In the genomic region with DNA sequence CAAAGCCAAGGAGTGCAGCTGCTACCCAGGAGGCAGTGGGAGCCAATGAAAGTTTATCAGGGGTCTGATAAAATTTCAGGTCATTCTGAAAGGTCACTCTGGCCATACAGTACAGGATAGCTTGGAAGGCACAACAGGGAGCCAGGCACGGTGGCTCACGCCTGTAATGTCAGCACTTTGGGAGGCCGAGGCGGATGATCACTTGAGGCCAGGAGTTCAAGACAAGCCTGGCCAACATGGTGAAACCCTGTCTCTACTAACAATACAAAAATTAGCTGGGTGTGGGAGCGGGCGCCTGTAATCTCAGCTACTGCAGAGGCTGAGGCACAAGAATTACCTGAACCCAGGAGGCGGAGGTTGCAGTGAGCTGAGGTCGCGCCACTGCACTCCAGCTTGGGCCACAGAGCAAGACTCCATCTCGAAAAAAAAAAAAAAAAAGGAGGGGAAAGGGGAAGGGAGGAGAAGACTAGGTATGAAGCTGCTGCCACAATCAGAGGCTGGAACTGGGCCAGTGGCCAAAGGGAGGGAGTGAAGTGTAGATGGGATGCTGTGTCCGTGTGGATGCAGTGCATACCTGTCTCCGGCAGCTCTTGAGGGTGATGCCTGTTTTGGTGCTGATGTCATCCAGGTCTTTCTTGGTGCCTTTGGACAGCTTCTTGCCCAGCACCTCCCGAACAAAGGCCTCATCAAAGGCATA, we compare ENCODE assay signal across 9 cellular contexts. TPM values are rescaled to one million over a fixed set of nuclear protein-coding genes. Genes with fewer than 3 reads are reported as not detected.
A peak's percentile ranks its signal among the peaks of the same experiment; 100 is the strongest.
DNase-seq lines count a peak whose midpoint lies in the region; ATAC-seq and TF ChIP-seq lines count a peak whose summit lies in the region.
"Had no signal": no experiment of that assay in that cellular context is flagged by ENCODE, and none has a peak within 500 bp of the region (broad histone marks: within the 10 kb centered on the region; RNA-seq: fewer than 3 reads in every experiment).

No MANE protein-coding gene starts in this region.

- peaks cover 31% of the 10 kb centered on the region for H4K20me1 ChIP-seq in BLaER1

- peaks cover 47% of the 10 kb centered on the region for H3K36me3 ChIP-seq in BLaER1
- H3K36me3 ChIP-seq in colonic mucosa, result peaks cover 7% of the 10 kb centered on the region
- H3K36me3 ChIP-seq in naive thymus-derived CD4-positive, alpha-beta T cell (ENCODE audit: control insufficient read depth in 2 of 3, insufficient read depth in 3 of 3, low read length in 3 of 3), result peaks cover 0 to 23% (median 0%) of the 10 kb centered on the region in 3 experiments

- TF ChIP-seq CTCF in LNCaP clone FGC (IDR thresholded peaks at IDR 0.05; ENCODE audit: control insufficient read depth, extremely low read depth, insufficient read depth) (no peak), colonic mucosa (IDR thresholded peaks at IDR 0.05) (no peak), foreskin keratinocyte (conservative IDR thresholded peaks at IDR 0.05) (no peak)

- no peak for ATAC-seq in naive thymus-derived CD4-positive, alpha-beta T cell
- ATAC-seq in HG03175 (IDR thresholded peaks at IDR 0.05; ENCODE audit: unreplicated experiment) (no peak), foreskin keratinocyte (no peak)

- H3K36me3 Mint-ChIP-seq in naive thymus-derived CD4-positive, alpha-beta T cell, result peaks cover 0 to 11% (median 3%) of the 10 kb centered on the region in 5 donors

- CTCF ChIA-PET in naive thymus-derived CD4-positive, alpha-beta T cell (lab: Charles Lee), result interaction anchor here (0.6 to 9.0 kb wide), 17 partner anchors 8 to 176 kb away, joined by 3 to 159 read pairs (median 5); a partner anchor contains a TSS

- peak overlapping the region; percentile 82; the same call in 1 of the 2 replicates for H3K27ac ChIP-seq in BLaER1
- peak overlapping the region; percentile 93 for H3K27ac ChIP-seq in colonic mucosa
- H3K27ac ChIP-seq in naive thymus-derived CD4-positive, alpha-beta T cell (ENCODE audit: low read depth, low read length), result peak overlapping the region; percentile 92
- no peak overlapping the region for H3K27ac ChIP-seq in foreskin keratinocyte

- no peak for DNase-seq in LNCaP clone FGC (ENCODE audit: low read depth)
- DNase-seq in colonic mucosa, result no peak
- peak in 1 of 9 donors; percentile 8 for DNase-seq in naive thymus-derived CD4-positive, alpha-beta T cell
- DNase-seq in foreskin keratinocyte, result no peak
- DNase-seq in glomerular visceral epithelial cell (ENCODE audit: extremely low spot score), result no peak
- DNase-seq in cerebellum (ENCODE audit: low spot score), result no peak

- H3K27ac Mint-ChIP-seq in naive thymus-derived CD4-positive, alpha-beta T cell, result peak overlapping the region; percentile 93 to 99 (median 97)

- H3K9ac ChIP-seq in BLaER1 (peak overlapping the region; percentile 99), colonic mucosa (ENCODE audit: low read depth in 2 of 2, low read length in 2 of 2) (peak overlapping the region; percentile 75 to 91)

- peak overlapping the region; percentile 98 for H3K4me2 ChIP-seq in BLaER1

- H3K27me3 Mint-ChIP-seq in naive thymus-derived CD4-positive, alpha-beta T cell, result no peaks in the 10 kb centered on the region

- H3K4me1 ChIP-seq in BLaER1 (peaks cover 65% of the 10 kb centered on the region), colonic mucosa (peaks cover 5% of the 10 kb centered on the region), foreskin keratinocyte (no peaks in the 10 kb centered on the region)
- H3K4me1 ChIP-seq in naive thymus-derived CD4-positive, alpha-beta T cell (ENCODE audit: control insufficient read depth in 2 of 2, insufficient read depth in 2 of 2, low read length in 2 of 2), result peaks cover 25 to 35% of the 10 kb centered on the region in 2 donors

- H3K27me3 ChIP-seq in BLaER1, result no peaks in the 10 kb centered on the region
- H3K27me3 ChIP-seq in colonic mucosa, result no peaks in the 10 kb centered on the region
- no peaks in the 10 kb centered on the region for H3K27me3 ChIP-seq in naive thymus-derived CD4-positive, alpha-beta T cell (ENCODE audit: control insufficient read depth in 2 of 2, insufficient read depth in 2 of 2, low read length in 2 of 2)
- H3K27me3 ChIP-seq in foreskin keratinocyte, result no peaks in the 10 kb centered on the region

- peaks cover 0 to 3% (median 0%) of the 10 kb centered on the region in 11 donors for H3K9me3 Mint-ChIP-seq in naive thymus-derived CD4-positive, alpha-beta T cell

- intact Hi-C loops in colonic mucosa (cut with DNase I), result loop anchor here (5.0 kb wide), 1 partner anchor 100 kb away; no protein-coding TSS in a partner anchor
- intact Hi-C loops in naive thymus-derived CD4-positive, alpha-beta T cell (cut with micrococcal nuclease), result no loop called here

- POLR2A ChIA-PET in naive thymus-derived CD4-positive, alpha-beta T cell (lab: Charles Lee), result interaction anchor here (0.7 to 12.3 kb wide), 15 partner anchors 7 to 389 kb away, joined by 3 to 316 read pairs (median 11); a partner anchor contains a TSS

- peaks cover 39 to 59% (median 45%) of the 10 kb centered on the region in 7 donors for H3K4me1 Mint-ChIP-seq in naive thymus-derived CD4-positive, alpha-beta T cell

- peak overlapping the region; percentile 88 to 97 (median 93) for H3K4me3 Mint-ChIP-seq in naive thymus-derived CD4-positive, alpha-beta T cell

- H3K9me3 ChIP-seq in BLaER1 (no peaks in the 10 kb centered on the region), colonic mucosa (no peaks in the 10 kb centered on the region)
- no peaks in the 10 kb centered on the region for H3K9me3 ChIP-seq in naive thymus-derived CD4-positive, alpha-beta T cell (ENCODE audit: control insufficient read depth in 2 of 3, low read length in 3 of 3)

- peak overlapping the region; percentile 97 for H3K4me3 ChIP-seq in BLaER1
- peak overlapping the region; percentile 83 for H3K4me3 ChIP-seq in LNCaP clone FGC (ENCODE audit: low read depth, low read length)
- H3K4me3 ChIP-seq in colonic mucosa, result peak overlapping the region; percentile 76
- no peak overlapping the region for H3K4me3 ChIP-seq in naive thymus-derived CD4-positive, alpha-beta T cell (ENCODE audit: low read length)

RNA-seq across cellular contexts. Expression of a gene that starts 1.1 kb away (rescaled TPM):
- total RNA-seq in colonic mucosa (10 to 100 TPM; 41.9 to 53.5 TPM), foreskin keratinocyte (105 and 113 TPM in 2 replicates), cerebellum (73.7 TPM)
- total RNA-seq in naive thymus-derived CD4-positive, alpha-beta T cell, result 10 to 100 TPM; 25.9 to 72.1 (median 43.4) TPM
- 10 to 100 TPM; 60.0 to 78.3 TPM for polyA plus RNA-seq in naive thymus-derived CD4-positive, alpha-beta T cell
- polyA plus RNA-seq in foreskin keratinocyte, result 120 and 124 TPM in 2 replicates

RNA-seq across cellular contexts. Expression of a gene that starts 3.3 kb away (rescaled TPM):
- total RNA-seq in colonic mucosa (10 to 100 TPM; 11.2 to 16.3 TPM), foreskin keratinocyte (25.4 and 36.9 TPM in 2 replicates), cerebellum (6.3 TPM)
- total RNA-seq in naive thymus-derived CD4-positive, alpha-beta T cell, result 10 to 100 TPM; 21.1 to 52.1 (median 23.6) TPM
- 10 to 100 TPM; 59.0 to 85.0 TPM for polyA plus RNA-seq in naive thymus-derived CD4-positive, alpha-beta T cell
- polyA plus RNA-seq in foreskin keratinocyte, result 58.9 and 62.1 TPM in 2 replicates

RNA-seq across cellular contexts. Expression of a gene that starts 7.5 kb away (rescaled TPM):
- total RNA-seq in colonic mucosa, result 1 to 10 TPM; 1.2 TPM
- total RNA-seq in naive thymus-derived CD4-positive, alpha-beta T cell, result 100 to 1,000 TPM in 1 of 5 experiments, 10 to 100 TPM in 4; 24.9 to 148 (median 29.3) TPM
- 10 to 100 TPM; 31.7 to 58.7 TPM for polyA plus RNA-seq in naive thymus-derived CD4-positive, alpha-beta T cell
- total RNA-seq in foreskin keratinocyte, result not detected in 2 replicates
- not detected in 2 replicates for polyA plus RNA-seq in foreskin keratinocyte
- not detected for total RNA-seq in cerebellum
- total RNA-seq: NCI-H460 had no signal

RNA-seq across cellular contexts. Expression of a gene that starts 13.0 kb away (rescaled TPM):
- total RNA-seq in colonic mucosa (1 to 10 TPM in 1 of 2 donors, under 1 TPM in 1; 0.84 to 4.2 TPM), foreskin keratinocyte (127 and 153 TPM in 2 replicates), cerebellum (not detected)
- 10 to 100 TPM in 1 of 5 experiments, 1 to 10 TPM in 2, not detected in 2; 2.8 to 25.7 (median 4.0) TPM for total RNA-seq in naive thymus-derived CD4-positive, alpha-beta T cell
- polyA plus RNA-seq in naive thymus-derived CD4-positive, alpha-beta T cell, result not detected
- 199 and 204 TPM in 2 replicates for polyA plus RNA-seq in foreskin keratinocyte

RNA-seq across cellular contexts. Expression of a gene that starts 14.6 kb away (rescaled TPM):
- total RNA-seq in colonic mucosa, result 10 to 100 TPM in 1 of 2 donors, 1 to 10 TPM in 1; 9.6 to 22.5 TPM
- 10 to 100 TPM in 3 of 5 experiments, 1 to 10 TPM in 2; 5.9 to 16.0 (median 12.7) TPM for total RNA-seq in naive thymus-derived CD4-positive, alpha-beta T cell
- under 1 TPM; 0.40 to 0.60 TPM for polyA plus RNA-seq in naive thymus-derived CD4-positive, alpha-beta T cell
- 12.3 and 16.4 TPM in 2 replicates for total RNA-seq in foreskin keratinocyte
- polyA plus RNA-seq in foreskin keratinocyte, result 15.8 and 19.4 TPM in 2 replicates
- 4.9 TPM for total RNA-seq in cerebellum

Comparison
In these comparisons a context has a peak if more than half of its experiments do, and no peak if none do; other contexts are left out.
1. RNA of a gene that starts 7.5 kb away (total RNA-seq): 24.9 to 148 TPM in naive thymus-derived CD4-positive, alpha-beta T cell; 1.2 TPM in colonic mucosa, not detected in foreskin keratinocyte and not detected in cerebellum (single experiment); every median in the first group is over 10 times any median in the second.